Comparison of ENCODE assay signal across 22 cellular contexts in the genomic region with DNA sequence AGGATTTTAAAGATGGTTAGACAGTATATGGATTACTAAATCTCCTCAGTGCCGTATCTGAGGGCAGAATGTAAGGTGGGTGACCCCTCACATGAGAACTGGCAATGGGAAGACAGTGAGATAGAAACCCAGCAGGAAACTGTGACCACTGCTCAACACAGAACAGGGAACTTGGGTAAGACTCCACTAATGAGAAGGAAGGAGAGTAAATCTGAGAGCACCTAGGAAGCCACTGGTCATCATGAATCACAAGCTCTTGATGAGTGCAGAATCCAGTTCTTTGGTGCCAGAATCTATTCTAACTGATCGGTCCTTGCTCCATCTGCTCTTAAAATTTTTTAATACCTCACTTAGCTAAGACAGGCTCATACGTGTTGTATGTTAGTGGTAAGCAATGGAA.
A peak's percentile ranks its signal among the peaks of the same experiment; 100 is the strongest.
DNase-seq lines count a peak whose midpoint lies in the region; ATAC-seq and TF ChIP-seq lines count a peak whose summit lies in the region.
"Had no signal": no experiment of that assay in that cellular context is flagged by ENCODE, and none has a peak within 500 bp of the region (broad histone marks: within the 10 kb centered on the region; RNA-seq: fewer than 3 reads in every experiment).

No MANE protein-coding gene starts in this region.

- peaks cover 0 to 4% (median 0%) of the 10 kb centered on the region in 5 donors for H3K9me3 Mint-ChIP-seq in CD8-positive, alpha-beta memory T cell
- H3K9me3 Mint-ChIP-seq in HFFc6, result no peaks in the 10 kb centered on the region
- H3K9me3 Mint-ChIP-seq in activated naive CD8-positive, alpha-beta T cell treated with anti-CD3 and anti-CD28 coated beads, Interleukin-2, amount 50 U/mL, for 24 hours, result no peaks in the 10 kb centered on the region

- H3K27me3 Mint-ChIP-seq in CD8-positive, alpha-beta memory T cell, result no peaks in the 10 kb centered on the region
- H3K27me3 Mint-ChIP-seq in HFFc6 (ENCODE audit: insufficient read depth), result no peaks in the 10 kb centered on the region
- no peaks in the 10 kb centered on the region for H3K27me3 Mint-ChIP-seq in activated naive CD8-positive, alpha-beta T cell treated with anti-CD3 and anti-CD28 coated beads, Interleukin-2, amount 50 U/mL, for 24 hours

- peaks cover 55% of the 10 kb centered on the region for H3K79me2 ChIP-seq in osteoblast (ENCODE audit: insufficient read depth, low read length)

- no peaks in the 10 kb centered on the region for H3K27me3 ChIP-seq in CD8-positive, alpha-beta memory T cell (ENCODE audit: insufficient read depth, low read length, poor library complexity, severe bottlenecking)
- H3K27me3 ChIP-seq in osteoblast (ENCODE audit: insufficient read depth, low read length), result no peaks in the 10 kb centered on the region
- H3K27me3 ChIP-seq: adrenal gland, brain microvascular endothelial cell, esophagus muscularis mucosa, gastroesophageal sphincter, right lobe of liver, transverse colon had no signal

- H3K4me3 ChIP-seq in CD8-positive, alpha-beta memory T cell (ENCODE audit: low read length), result no peak overlapping the region
- no peak overlapping the region for H3K4me3 ChIP-seq in osteoblast (ENCODE audit: insufficient read depth, low read length)
- H3K4me3 ChIP-seq: adrenal gland, esophagus muscularis mucosa, gastroesophageal sphincter, right lobe of liver, transverse colon had no signal

- DNase-seq in CD8-positive, alpha-beta memory T cell, result no peak
- DNase-seq in HFFc6 (no peak), osteoblast (ENCODE audit: insufficient read length, low spot score, missing footprints) (no peak), NCI-H345 treated with DMSO at 0.1 percent for 48 hours (lab: John Stamatoyannopoulos, UW; ENCODE audit: unreplicated experiment) (no peak), MV-4-11 (lab: John Stamatoyannopoulos, UW) (no peak), mucosa of gallbladder (ENCODE audit: low spot score) (no peak)
- DNase-seq in activated naive CD8-positive, alpha-beta T cell treated with anti-CD3 and anti-CD28 coated beads, Interleukin-2, amount 50 U/mL, for 24 hours, result no peak
- DNase-seq: adrenal gland; brain microvascular endothelial cell; effector CD8-positive, alpha-beta T cell; GF-D8; NCI-H1092 treated with DMSO at 0.1 percent for 48 hours; NCI-H2029; NCI-H345; NCI-H82; right lobe of liver; SK-N-SH; transverse colon had no signal

- H2AFZ ChIP-seq in osteoblast (ENCODE audit: low read length), result no peak overlapping the region

- no peak for TF ChIP-seq CTCF in HFFc6 (IDR thresholded peaks at IDR 0.05)
- no peak for TF ChIP-seq CTCF in osteoblast (IDR thresholded peaks at IDR 0.05; ENCODE audit: extremely low read depth, low read depth, low read length)

- peaks cover 51 to 71% (median 67%) of the 10 kb centered on the region in 3 donors for H3K4me1 Mint-ChIP-seq in CD8-positive, alpha-beta memory T cell
- peaks cover 47% of the 10 kb centered on the region for H3K4me1 Mint-ChIP-seq in HFFc6 (ENCODE audit: low read depth)
- H3K4me1 Mint-ChIP-seq in activated naive CD8-positive, alpha-beta T cell treated with anti-CD3 and anti-CD28 coated beads, Interleukin-2, amount 50 U/mL, for 24 hours, result peaks cover 36% of the 10 kb centered on the region
- H3K4me1 Mint-ChIP-seq: mesothelial cell of epicardium had no signal

- no peaks in the 10 kb centered on the region for H3K36me3 ChIP-seq in CD8-positive, alpha-beta memory T cell (ENCODE audit: insufficient read depth, low read length)
- H3K36me3 ChIP-seq in osteoblast (ENCODE audit: insufficient read depth, low read length), result no peaks in the 10 kb centered on the region
- H3K36me3 ChIP-seq: adrenal gland, brain microvascular endothelial cell, esophagus muscularis mucosa, gastroesophageal sphincter, right lobe of liver, transverse colon had no signal

- H3K36me3 Mint-ChIP-seq in CD8-positive, alpha-beta memory T cell, result peaks cover under 1 to 15% (median 4%) of the 10 kb centered on the region in 3 donors
- peaks cover 4% of the 10 kb centered on the region; the same call in 1 of the 2 replicates for H3K36me3 Mint-ChIP-seq in HFFc6 (ENCODE audit: low read depth)
- peaks cover 3% of the 10 kb centered on the region for H3K36me3 Mint-ChIP-seq in activated naive CD8-positive, alpha-beta T cell treated with anti-CD3 and anti-CD28 coated beads, Interleukin-2, amount 50 U/mL, for 24 hours (ENCODE audit: low read depth)
- H3K36me3 Mint-ChIP-seq: WTC11 had no signal

- no peak overlapping the region for H3K27ac ChIP-seq in CD8-positive, alpha-beta memory T cell (ENCODE audit: low read depth, low read length)
- peak overlapping the region; percentile 89 for H3K27ac ChIP-seq in osteoblast (ENCODE audit: low read depth, low read length)
- H3K27ac ChIP-seq: adrenal gland, right lobe of liver had no signal

- peak overlapping the region in 7 of 8 donors; percentile 8 to 79 (median 39) for H3K27ac Mint-ChIP-seq in CD8-positive, alpha-beta memory T cell
- H3K27ac Mint-ChIP-seq in HFFc6, result peak overlapping the region; percentile 84
- H3K27ac Mint-ChIP-seq in activated naive CD8-positive, alpha-beta T cell treated with anti-CD3 and anti-CD28 coated beads, Interleukin-2, amount 50 U/mL, for 24 hours, result no peak overlapping the region
- H3K27ac Mint-ChIP-seq: mesothelial cell of epicardium, WTC11 had no signal

- H3K4me1 ChIP-seq in CD8-positive, alpha-beta memory T cell (ENCODE audit: insufficient read depth, low read length), result peaks cover 17% of the 10 kb centered on the region
- H3K4me1 ChIP-seq in osteoblast (ENCODE audit: insufficient read depth, low read length), result peaks cover 34% of the 10 kb centered on the region
- H3K4me1 ChIP-seq: adrenal gland, right lobe of liver had no signal

- H3K4me3 Mint-ChIP-seq in CD8-positive, alpha-beta memory T cell, result peak overlapping the region in 1 of 7 donors; percentile 55
- no peak overlapping the region for H3K4me3 Mint-ChIP-seq in HFFc6
- H3K4me3 Mint-ChIP-seq in activated naive CD8-positive, alpha-beta T cell treated with anti-CD3 and anti-CD28 coated beads, Interleukin-2, amount 50 U/mL, for 24 hours, result no peak overlapping the region
- H3K4me3 Mint-ChIP-seq: mesothelial cell of epicardium, WTC11 had no signal

- ATAC-seq in activated naive CD8-positive, alpha-beta T cell treated with anti-CD3 and anti-CD28 coated beads, Interleukin-2, amount 50 U/mL, for 24 hours, result peak; percentile 59
- ATAC-seq: gastroesophageal sphincter, right lobe of liver, WTC11 had no signal

- H3K9me3 ChIP-seq in CD8-positive, alpha-beta memory T cell (ENCODE audit: low read length), result no peaks in the 10 kb centered on the region
- no peaks in the 10 kb centered on the region for H3K9me3 ChIP-seq in osteoblast (ENCODE audit: low read depth, low read length)
- H3K9me3 ChIP-seq: adrenal gland, esophagus muscularis mucosa, gastroesophageal sphincter, right lobe of liver, transverse colon had no signal

- H3K4me2 ChIP-seq in osteoblast (ENCODE audit: insufficient read depth, low read length), result peak overlapping the region; percentile 81

- CTCF ChIA-PET in CD8-positive, alpha-beta memory T cell (lab: Charles Lee), result no interaction called here

- H4K20me1 ChIP-seq in osteoblast (ENCODE audit: insufficient read depth, low read length), result no peaks in the 10 kb centered on the region

- POLR2A ChIA-PET in CD8-positive, alpha-beta memory T cell (lab: Charles Lee), result no interaction called here
